In the genomic region with DNA sequence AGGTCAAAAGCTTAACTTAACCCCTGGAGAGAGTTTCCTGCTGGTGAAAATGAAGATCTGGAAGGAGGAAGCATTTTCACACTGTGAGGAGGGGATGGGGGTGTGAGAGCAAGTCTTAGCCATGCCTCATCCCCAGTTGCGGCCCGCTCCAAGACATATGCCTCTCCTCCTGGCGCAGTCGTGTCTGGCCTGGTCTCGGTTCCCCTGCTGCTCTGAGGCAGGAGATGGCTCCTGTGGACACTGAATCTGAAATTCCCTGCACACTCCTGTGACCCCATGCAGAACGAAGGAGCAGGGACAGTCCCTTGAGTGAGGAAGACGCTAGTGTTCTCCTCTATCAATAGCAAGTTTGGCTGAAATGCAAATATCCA, we compare ENCODE assay signal across 8 cellular contexts. TPM values are rescaled to one million over a fixed set of nuclear protein-coding genes. Genes with fewer than 3 reads are reported as not detected.
DNase-seq lines count a peak whose midpoint lies in the region; ATAC-seq and TF ChIP-seq lines count a peak whose summit lies in the region.

No MANE protein-coding gene starts in this region.

- peak overlapping the region in 41 of 59 donors; percentile 6 to 87 (median 58) for H3K27ac ChIP-seq in dorsolateral prefrontal cortex

- TF ChIP-seq CTCF in AG09309 (IDR thresholded peaks at IDR 0.05; ENCODE audit: control insufficient read depth, insufficient read depth, low read depth, low read length, missing control alignments) (no peak), dorsolateral prefrontal cortex (IDR thresholded peaks at IDR 0.05 in 54 of 56, conservative IDR thresholded peaks at IDR 0.05 in 2 of 56; ENCODE audit: low read depth in 1 of 56, partially characterized antibody in 56 of 56) (no peak)

- H3K4me1 Mint-ChIP-seq in naive B cell = peaks cover 21 to 26% (median 24%) of the 10 kb centered on the region in 3 donors

- ATAC-seq in naive B cell (ENCODE audit: low read depth in 2 of 2) = peak in 1 of 2 donors; percentile 16

- peaks cover 2 to 12% (median 5%) of the 10 kb centered on the region in 7 donors for H3K9me3 Mint-ChIP-seq in naive B cell

- intact Hi-C loops in dorsolateral prefrontal cortex (cut with DNase I) = no loop called here

- DNase-seq in AG09309 (ENCODE audit: low read depth) (no peak), Kasumi-1 (lab: John Stamatoyannopoulos, UW) (peak; percentile 48 to 62), dorsolateral prefrontal cortex (peak in 1 of 10 donors; percentile 9), naive B cell (no peak), SIG-M5 (lab: John Stamatoyannopoulos, UW) (no peak), NCI-H146 treated with DMSO at 0.1 percent for 48 hours (lab: John Stamatoyannopoulos, UW; ENCODE audit: unreplicated experiment) (no peak), midbrain (lab: John Stamatoyannopoulos, UW) (no peak)
- DNase-seq in stimulated activated CD4-positive, alpha-beta T cell treated with anti-CD3 and anti-CD28 coated beads, Interleukin-4, amount 100 ng/mL, for 4 hours = no peak

- H3K27me3 ChIP-seq in dorsolateral prefrontal cortex = no peaks in the 10 kb centered on the region

- H3K36me3 Mint-ChIP-seq in naive B cell = peaks cover 0 to 7% of the 10 kb centered on the region in 2 donors

- peak overlapping the region; percentile 88 to 97 (median 94) for H3K4me3 Mint-ChIP-seq in naive B cell

- H3K4me3 ChIP-seq in AG09309 (ENCODE audit: control insufficient read depth, low read depth, low read length) (peak overlapping the region; percentile 93), dorsolateral prefrontal cortex (peak overlapping the region; percentile 5 to 82 (median 71))

- no peaks in the 10 kb centered on the region for H3K27me3 Mint-ChIP-seq in naive B cell

- peak overlapping the region in 4 of 6 donors; percentile 27 to 89 (median 62) for H3K27ac Mint-ChIP-seq in naive B cell

RNA-seq across cellular contexts. Expression of a gene that starts 0.3 kb away (rescaled TPM):
- total RNA-seq in dorsolateral prefrontal cortex = 10 to 100 TPM in 15 of 120 experiments, 1 to 10 TPM in 105; 2.9 to 16.5 (median 7.1) TPM
- polyA plus RNA-seq in naive B cell (ENCODE audit: low read depth in 6 of 6) = 1 to 10 TPM in 3 of 6 donors, under 1 TPM in 3; 0.30 to 2.3 (median 0.95) TPM

RNA-seq across cellular contexts. Expression of a gene that starts 37.7 kb away (rescaled TPM):
- total RNA-seq in dorsolateral prefrontal cortex = 10 to 100 TPM in 109 of 120 experiments, 1 to 10 TPM in 11; 8.4 to 16.2 (median 11.6) TPM
- polyA plus RNA-seq in naive B cell (ENCODE audit: low read depth in 6 of 6) = 1 to 10 TPM in 5 of 6 donors, not detected in 1; 1.9 to 4.6 (median 3.3) TPM

RNA-seq across cellular contexts. Expression of a gene that starts 38.7 kb away (rescaled TPM):
- 10 to 100 TPM; 14.0 to 27.1 (median 19.1) TPM for total RNA-seq in dorsolateral prefrontal cortex
- polyA plus RNA-seq in naive B cell (ENCODE audit: low read depth in 6 of 6) = 10 to 100 TPM in 1 of 6 donors, 1 to 10 TPM in 4, not detected in 1; 7.4 to 13.6 (median 9.3) TPM

Comparison
In these comparisons a context has a peak if more than half of its experiments do, and no peak if none do; other contexts are left out.
1. DNase-seq: peak in Kasumi-1 (2 of 2); none in AG09309 (single experiment), naive B cell (single experiment), SIG-M5 (single experiment), NCI-H146 treated with DMSO at 0.1 percent for 48 hours (single experiment), midbrain (single experiment) and stimulated activated CD4-positive, alpha-beta T cell treated with anti-CD3 and anti-CD28 coated beads, Interleukin-4, amount 100 ng/mL, for 4 hours (0 of 2).